22 cellular contexts compared by ENCODE assay signal in genomic region chr2:184040230-184040629, GRCh38.
DNase-seq lines count a peak whose midpoint lies in the region; ATAC-seq, FAIRE-seq and TF ChIP-seq lines count a peak whose summit lies in the region.
"Had no signal": no experiment of that assay in that cellular context is flagged by ENCODE, and none has a peak within 500 bp of the region (broad histone marks: within the 10 kb centered on the region; RNA-seq: fewer than 3 reads in every experiment).

No MANE protein-coding gene starts in this region.

- no peak overlapping the region for H2BK120ac ChIP-seq in mesenchymal stem cell (ENCODE audit: low read depth, low read length)

- H2BK5ac ChIP-seq in mesenchymal stem cell (ENCODE audit: low read depth, low read length, poor library complexity, severe bottlenecking), result no peak overlapping the region

- H4K8ac ChIP-seq in mesenchymal stem cell (ENCODE audit: low read length), result no peak overlapping the region

- H3K23ac ChIP-seq in mesenchymal stem cell (ENCODE audit: low read length in 2 of 2), result no peak overlapping the region

- in situ Hi-C loops in HepG2 (cut with HindIII; ENCODE audit: extremely low pct_ligation_motif_present, low pct_unique_long_range_greater_than_20kb), result no loop called here

- H3K4me3 ChIP-seq in HepG2 (replicated peaks in 1 of 3; ENCODE audit: insufficient read depth in 1 of 3, low read depth in 2 of 3, low read length in 3 of 3) (no peak overlapping the region), right lobe of liver (no peak overlapping the region), colonic mucosa (no peak overlapping the region), mesenchymal stem cell (ENCODE audit: insufficient read depth in 1 of 2, low read depth in 1 of 2, low read length in 2 of 2) (no peak overlapping the region), small intestine (ENCODE audit: low read depth in 1 of 2, low read length in 2 of 2) (no peak overlapping the region)
- H3K4me3 ChIP-seq: A549; BLaER1 treated with 17β-estradiol and CSF1 and Interleukin-3, amounts not matched to agents 10 nM and 100 nM had no signal

- H2BK15ac ChIP-seq in mesenchymal stem cell (ENCODE audit: low read depth, poor library complexity, severe bottlenecking), result no peak overlapping the region

- H3K36me3 ChIP-seq in HepG2 (replicated peaks in 1 of 2; ENCODE audit: control insufficient read depth in 1 of 2, insufficient read depth in 2 of 2, low read length in 2 of 2), result no peaks in the 10 kb centered on the region
- H3K36me3 ChIP-seq in right lobe of liver, result no peaks in the 10 kb centered on the region
- H3K36me3 ChIP-seq in colonic mucosa, result no peaks in the 10 kb centered on the region
- H3K36me3 ChIP-seq in mesenchymal stem cell (ENCODE audit: control insufficient read depth in 1 of 2, insufficient read depth in 2 of 2, low read depth in 1 of 2, low read length in 2 of 2), result no peaks in the 10 kb centered on the region
- H3K36me3 ChIP-seq in small intestine (ENCODE audit: control insufficient read depth in 2 of 2, insufficient read depth in 2 of 2, low read length in 2 of 2), result no peaks in the 10 kb centered on the region
- H3K36me3 ChIP-seq: BLaER1 treated with 17β-estradiol and CSF1 and Interleukin-3, amounts not matched to agents 10 nM and 100 nM had no signal

- intact Hi-C loops in HepG2 (cut with micrococcal nuclease; ENCODE audit: unreplicated experiment) (no loop called here), right lobe of liver (cut with DNase I) (no loop called here), colonic mucosa (cut with DNase I) (no loop called here)

- H2AK5ac ChIP-seq in mesenchymal stem cell (ENCODE audit: low read length, severe bottlenecking), result no peak overlapping the region

- no peak overlapping the region for H3K4ac ChIP-seq in mesenchymal stem cell (ENCODE audit: low read depth in 1 of 2, low read length in 2 of 2)

- no peaks in the 10 kb centered on the region for H4K20me1 ChIP-seq in HepG2 (ENCODE audit: insufficient read depth, low read length)
- H4K20me1 ChIP-seq: BLaER1 treated with 17β-estradiol and CSF1 and Interleukin-3, amounts not matched to agents 10 nM and 100 nM had no signal

- BruUV-seq in HepG2 (replicated peaks; lab: Mats Ljungman, UMichigan), result no TSS peak

- no peak for TF ChIP-seq RAD21 in HepG2 (CRISPR knock-in tag; IDR thresholded peaks at IDR 0.05)

- H3K27ac ChIP-seq in HepG2 (ENCODE audit: extremely low read length, insufficient read depth, low read length), result no peak overlapping the region
- H3K27ac ChIP-seq in right lobe of liver, result no peak overlapping the region
- peak overlapping the region; percentile 13 for H3K27ac ChIP-seq in colonic mucosa
- H3K27ac ChIP-seq in mesenchymal stem cell (ENCODE audit: low read length, poor library complexity, severe bottlenecking), result no peak overlapping the region
- H3K27ac ChIP-seq in small intestine (ENCODE audit: low read depth in 1 of 2, low read length in 1 of 2), result no peak overlapping the region
- H3K27ac ChIP-seq: A549; BLaER1 treated with 17β-estradiol and CSF1 and Interleukin-3, amounts not matched to agents 10 nM and 100 nM; C4-2B had no signal

- CTCF ChIA-PET in HepG2 (lab: Yijun Ruan, JAX; ENCODE audit: low intra/inter-chr PET ratio, low total read pairs), result no interaction called here

- H3K9ac ChIP-seq in HepG2 (ENCODE audit: insufficient read depth, low read depth, low read length), result no peak overlapping the region
- H3K9ac ChIP-seq in colonic mucosa (ENCODE audit: low read depth in 2 of 2, low read length in 2 of 2), result no peak overlapping the region
- H3K9ac ChIP-seq in mesenchymal stem cell (ENCODE audit: low read length), result no peak overlapping the region
- H3K9ac ChIP-seq: BLaER1 treated with 17β-estradiol and CSF1 and Interleukin-3, amounts not matched to agents 10 nM and 100 nM had no signal

- FAIRE-seq in HepG2 (lab: Jason Lieb, UNC) (no peak), small intestine (lab: Jason Lieb, UNC) (no peak)
- FAIRE-seq: A549, D721Med, G401.6, GM12891 had no signal

- no peak for DNase-seq in HepG2 (ENCODE audit: low spot score)
- DNase-seq in right lobe of liver, result no peak
- DNase-seq in colonic mucosa, result no peak
- DNase-seq in mesenchymal stem cell, result peak; percentile 55
- peak; percentile 22 for DNase-seq in small intestine
- no peak for DNase-seq in A172 (ENCODE audit: low spot score)
- DNase-seq in NCI-H2196 treated with DMSO at 0.1 percent for 48 hours (lab: John Stamatoyannopoulos, UW; ENCODE audit: unreplicated experiment), result no peak
- DNase-seq: 8988T; AML-193; Caco-2; Calu3; CD4-positive, alpha-beta T cell; CD8-positive, alpha-beta T cell; DMS79 treated with DMSO at 0.1 percent for 48 hours; GF-D8 had no signal

- no peak overlapping the region for H2BK12ac ChIP-seq in mesenchymal stem cell (ENCODE audit: low read length in 2 of 2)

- H3K18ac ChIP-seq in mesenchymal stem cell (ENCODE audit: low read depth in 1 of 2, low read length in 2 of 2), result no peak overlapping the region

- TF ChIP-seq EP300 in HepG2 (IDR thresholded peaks at IDR 0.05; ENCODE audit: low read depth in 2 of 2, low read length in 2 of 2) (no peak), HepG2 (CRISPR knock-in tag; IDR thresholded peaks at IDR 0.05; ENCODE audit: borderline replicate concordance) (no peak)

- WGBS in HepG2 (ENCODE audit: low lambda C conversion rate), result 0% methylated on average over 1 of the region's 1 CpG
- 75% methylated on average over 1 of the region's 1 CpG for WGBS in right lobe of liver (ENCODE audit: insufficient coverage, low coverage, low lambda C conversion rate, missing lambda C conversion rate)
- WGBS in mesenchymal stem cell, result no CpG with 5 or more reads among the region's 1 CpG
- WGBS in small intestine, 3 donors, result 29 to 62% (median 42%) methylated on average over 1 of the region's 1 CpG

- H4K91ac ChIP-seq in mesenchymal stem cell (ENCODE audit: low read length), result no peak overlapping the region

- no peak for TF ChIP-seq POLR2A in HepG2 (IDR thresholded peaks at IDR 0.05; ENCODE audit: insufficient read depth in 1 of 2, low read depth in 2 of 2, low read length in 2 of 2)
- no peak for TF ChIP-seq POLR2A in right lobe of liver (IDR thresholded peaks at IDR 0.05)

- H3K4me1 ChIP-seq in HepG2 (ENCODE audit: insufficient read depth, low read length), result no peaks in the 10 kb centered on the region
- H3K4me1 ChIP-seq in right lobe of liver, result no peaks in the 10 kb centered on the region
- H3K4me1 ChIP-seq in colonic mucosa, result no peaks in the 10 kb centered on the region
- H3K4me1 ChIP-seq in mesenchymal stem cell (ENCODE audit: control insufficient read depth, insufficient read depth, low read depth, low read length), result no peaks in the 10 kb centered on the region
- no peaks in the 10 kb centered on the region for H3K4me1 ChIP-seq in small intestine (ENCODE audit: control insufficient read depth in 2 of 2, insufficient read depth in 1 of 2, low read depth in 1 of 2, low read length in 1 of 2)
- H3K4me1 ChIP-seq: A549; BLaER1 treated with 17β-estradiol and CSF1 and Interleukin-3, amounts not matched to agents 10 nM and 100 nM; Caco-2 had no signal

- ATAC-seq in HepG2 (no peak), right lobe of liver (no peak), GM18909 (IDR thresholded peaks at IDR 0.05; ENCODE audit: poor library complexity, unreplicated experiment) (no peak)
- ATAC-seq: A549; CD8-positive, alpha-beta T cell had no signal

- H3K9me3 ChIP-seq in HepG2 (ENCODE audit: low read length), result no peaks in the 10 kb centered on the region
- no peaks in the 10 kb centered on the region for H3K9me3 ChIP-seq in right lobe of liver
- H3K9me3 ChIP-seq in colonic mucosa, result no peaks in the 10 kb centered on the region
- H3K9me3 ChIP-seq in mesenchymal stem cell (ENCODE audit: control insufficient read depth, low read length), result no peaks in the 10 kb centered on the region
- H3K9me3 ChIP-seq in small intestine (ENCODE audit: control insufficient read depth, low read depth), result no peaks in the 10 kb centered on the region
- H3K9me3 ChIP-seq: A549; BLaER1 treated with 17β-estradiol and CSF1 and Interleukin-3, amounts not matched to agents 10 nM and 100 nM; Caco-2 had no signal

- no peak overlapping the region for H3K14ac ChIP-seq in mesenchymal stem cell (ENCODE audit: low read length in 2 of 2)

- POLR2A ChIA-PET in HepG2 (lab: Yijun Ruan, JAX), result no interaction called here

- no peaks in the 10 kb centered on the region for H3K79me1 ChIP-seq in mesenchymal stem cell (replicated peaks; ENCODE audit: low read length, poor library complexity, severe bottlenecking)

- H3K27me3 ChIP-seq in HepG2 (ENCODE audit: control insufficient read depth in 1 of 2, insufficient read depth in 2 of 2, low read length in 2 of 2), result no peaks in the 10 kb centered on the region
- H3K27me3 ChIP-seq in right lobe of liver, result no peaks in the 10 kb centered on the region
- no peaks in the 10 kb centered on the region for H3K27me3 ChIP-seq in colonic mucosa
- H3K27me3 ChIP-seq in mesenchymal stem cell (ENCODE audit: control insufficient read depth in 1 of 2, insufficient read depth in 1 of 2, low read length in 2 of 2), result no peaks in the 10 kb centered on the region
- no peaks in the 10 kb centered on the region for H3K27me3 ChIP-seq in small intestine (ENCODE audit: control insufficient read depth in 2 of 2, insufficient read depth in 2 of 2, low read length in 2 of 2)
- H3K27me3 ChIP-seq: BLaER1 treated with 17β-estradiol and CSF1 and Interleukin-3, amounts not matched to agents 10 nM and 100 nM had no signal

- H3K79me2 ChIP-seq in HepG2 (ENCODE audit: insufficient read depth, low read length), result no peaks in the 10 kb centered on the region

- H2AFZ ChIP-seq in HepG2 (ENCODE audit: low read length) (no peak overlapping the region), mesenchymal stem cell (ENCODE audit: low read depth, low read length) (no peak overlapping the region)

- no peak overlapping the region for H3K4me2 ChIP-seq in HepG2 (ENCODE audit: low read depth, low read length)
- H3K4me2 ChIP-seq in mesenchymal stem cell (ENCODE audit: low read length, poor library complexity, severe bottlenecking), result no peak overlapping the region
- H3K4me2 ChIP-seq: A549; BLaER1 treated with 17β-estradiol and CSF1 and Interleukin-3, amounts not matched to agents 10 nM and 100 nM had no signal

- TF ChIP-seq CTCF in HepG2 (CRISPR knock-in tag; IDR thresholded peaks at IDR 0.05) (no peak), right lobe of liver (IDR thresholded peaks at IDR 0.05) (no peak), colonic mucosa (IDR thresholded peaks at IDR 0.05) (no peak)

TF ChIP-seq in HepG2, 621 proteins besides CTCF, POLR2A, EP300 and RAD21:
- no peak for TF ChIP-seq XRCC5 (optimal IDR thresholded peaks at IDR 0.05; ENCODE audit: low read length)
- TF ChIP-seq CEBPB (IDR thresholded peaks at IDR 0.05; ENCODE audit: borderline replicate concordance, low read depth, low read length), result peak; percentile 10; the same call in 1 of the 2 replicates

Comparison
In these comparisons a context has a peak if more than half of its experiments do, and no peak if none do; other contexts are left out.
1. DNase-seq: peak in mesenchymal stem cell (single experiment) and small intestine (single experiment); none in HepG2 (single experiment), right lobe of liver (0 of 3), colonic mucosa (single experiment), A172 (single experiment) and NCI-H2196 treated with DMSO at 0.1 percent for 48 hours (single experiment).